ENCODE assay signal across 1 cellular context in genomic region chr16:89917773-89918452, GRCh38.
TF ChIP-seq lines count a peak whose summit lies in the region.

No MANE protein-coding gene starts in this region.

TF ChIP-seq in WTC11, 78 proteins besides CTCF, POLR2A, EP300 and RAD21 (continued from another document):
- TF ChIP-seq MLX (CRISPR knock-in tag; IDR thresholded peaks at IDR 0.05) = no peak
- TF ChIP-seq ZNF263 (CRISPR knock-in tag; IDR thresholded peaks at IDR 0.05; ENCODE audit: low read depth) = no peak
- TF ChIP-seq ZNF138 (CRISPR knock-in tag; conservative IDR thresholded peaks at IDR 0.05) = 0 out of 2 replicates have a peak, but pooled peaks have one; percentile 86
- TF ChIP-seq, protein P1, sequence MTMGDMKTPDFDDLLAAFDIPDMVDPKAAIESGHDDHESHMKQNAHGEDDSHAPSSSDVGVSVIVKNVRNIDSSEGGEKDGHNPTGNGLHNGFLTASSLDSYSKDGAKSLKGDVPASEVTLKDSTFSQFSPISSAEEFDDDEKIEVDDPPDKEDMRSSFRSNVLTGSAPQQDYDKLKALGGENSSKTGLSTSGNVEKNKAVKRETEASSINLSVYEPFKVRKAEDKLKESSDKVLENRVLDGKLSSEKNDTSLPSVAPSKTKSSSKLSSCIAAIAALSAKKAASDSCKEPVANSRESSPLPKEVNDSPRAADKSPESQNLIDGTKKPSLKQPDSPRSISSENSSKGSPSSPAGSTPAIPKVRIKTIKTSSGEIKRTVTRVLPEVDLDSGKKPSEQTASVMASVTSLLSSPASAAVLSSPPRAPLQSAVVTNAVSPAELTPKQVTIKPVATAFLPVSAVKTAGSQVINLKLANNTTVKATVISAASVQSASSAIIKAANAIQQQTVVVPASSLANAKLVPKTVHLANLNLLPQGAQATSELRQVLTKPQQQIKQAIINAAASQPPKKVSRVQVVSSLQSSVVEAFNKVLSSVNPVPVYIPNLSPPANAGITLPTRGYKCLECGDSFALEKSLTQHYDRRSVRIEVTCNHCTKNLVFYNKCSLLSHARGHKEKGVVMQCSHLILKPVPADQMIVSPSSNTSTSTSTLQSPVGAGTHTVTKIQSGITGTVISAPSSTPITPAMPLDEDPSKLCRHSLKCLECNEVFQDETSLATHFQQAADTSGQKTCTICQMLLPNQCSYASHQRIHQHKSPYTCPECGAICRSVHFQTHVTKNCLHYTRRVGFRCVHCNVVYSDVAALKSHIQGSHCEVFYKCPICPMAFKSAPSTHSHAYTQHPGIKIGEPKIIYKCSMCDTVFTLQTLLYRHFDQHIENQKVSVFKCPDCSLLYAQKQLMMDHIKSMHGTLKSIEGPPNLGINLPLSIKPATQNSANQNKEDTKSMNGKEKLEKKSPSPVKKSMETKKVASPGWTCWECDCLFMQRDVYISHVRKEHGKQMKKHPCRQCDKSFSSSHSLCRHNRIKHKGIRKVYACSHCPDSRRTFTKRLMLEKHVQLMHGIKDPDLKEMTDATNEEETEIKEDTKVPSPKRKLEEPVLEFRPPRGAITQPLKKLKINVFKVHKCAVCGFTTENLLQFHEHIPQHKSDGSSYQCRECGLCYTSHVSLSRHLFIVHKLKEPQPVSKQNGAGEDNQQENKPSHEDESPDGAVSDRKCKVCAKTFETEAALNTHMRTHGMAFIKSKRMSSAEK (CRISPR knock-in tag; IDR thresholded peaks at IDR 0.05; ENCODE audit: borderline replicate concordance) = no peak
- TF ChIP-seq, protein P2, sequence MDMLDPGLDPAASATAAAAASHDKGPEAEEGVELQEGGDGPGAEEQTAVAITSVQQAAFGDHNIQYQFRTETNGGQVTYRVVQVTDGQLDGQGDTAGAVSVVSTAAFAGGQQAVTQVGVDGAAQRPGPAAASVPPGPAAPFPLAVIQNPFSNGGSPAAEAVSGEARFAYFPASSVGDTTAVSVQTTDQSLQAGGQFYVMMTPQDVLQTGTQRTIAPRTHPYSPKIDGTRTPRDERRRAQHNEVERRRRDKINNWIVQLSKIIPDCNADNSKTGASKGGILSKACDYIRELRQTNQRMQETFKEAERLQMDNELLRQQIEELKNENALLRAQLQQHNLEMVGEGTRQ (CRISPR knock-in tag; IDR thresholded peaks at IDR 0.05) = peak; percentile 62
- no peak for TF ChIP-seq RORB (CRISPR knock-in tag; IDR thresholded peaks at IDR 0.05)
- TF ChIP-seq JAZF1 (CRISPR knock-in tag; IDR thresholded peaks at IDR 0.05) = no peak
- TF ChIP-seq, protein P3, sequence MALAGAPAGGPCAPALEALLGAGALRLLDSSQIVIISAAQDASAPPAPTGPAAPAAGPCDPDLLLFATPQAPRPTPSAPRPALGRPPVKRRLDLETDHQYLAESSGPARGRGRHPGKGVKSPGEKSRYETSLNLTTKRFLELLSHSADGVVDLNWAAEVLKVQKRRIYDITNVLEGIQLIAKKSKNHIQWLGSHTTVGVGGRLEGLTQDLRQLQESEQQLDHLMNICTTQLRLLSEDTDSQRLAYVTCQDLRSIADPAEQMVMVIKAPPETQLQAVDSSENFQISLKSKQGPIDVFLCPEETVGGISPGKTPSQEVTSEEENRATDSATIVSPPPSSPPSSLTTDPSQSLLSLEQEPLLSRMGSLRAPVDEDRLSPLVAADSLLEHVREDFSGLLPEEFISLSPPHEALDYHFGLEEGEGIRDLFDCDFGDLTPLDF (CRISPR knock-in tag; IDR thresholded peaks at IDR 0.05) = peak; percentile 54; the same call in 1 of the 2 replicates
- 0 out of 2 replicates have a peak, but pooled peaks have one; percentile 35 for TF ChIP-seq NR3C1 (CRISPR knock-in tag; conservative IDR thresholded peaks at IDR 0.05; ENCODE audit: low read depth)
- TF ChIP-seq PRRX2 (CRISPR knock-in tag; IDR thresholded peaks at IDR 0.05) = no peak
- TF ChIP-seq ZNF219 (CRISPR knock-in tag; IDR thresholded peaks at IDR 0.05; ENCODE audit: borderline replicate concordance) = 0 out of 2 replicates have a peak, but pooled peaks have one; percentile 73
- TF ChIP-seq TP53 (CRISPR knock-in tag; IDR thresholded peaks at IDR 0.05) = peak; percentile 47; the same call in 1 of the 2 replicates
- TF ChIP-seq JUN (CRISPR knock-in tag; IDR thresholded peaks at IDR 0.05) = no peak
- TF ChIP-seq, protein P4, sequence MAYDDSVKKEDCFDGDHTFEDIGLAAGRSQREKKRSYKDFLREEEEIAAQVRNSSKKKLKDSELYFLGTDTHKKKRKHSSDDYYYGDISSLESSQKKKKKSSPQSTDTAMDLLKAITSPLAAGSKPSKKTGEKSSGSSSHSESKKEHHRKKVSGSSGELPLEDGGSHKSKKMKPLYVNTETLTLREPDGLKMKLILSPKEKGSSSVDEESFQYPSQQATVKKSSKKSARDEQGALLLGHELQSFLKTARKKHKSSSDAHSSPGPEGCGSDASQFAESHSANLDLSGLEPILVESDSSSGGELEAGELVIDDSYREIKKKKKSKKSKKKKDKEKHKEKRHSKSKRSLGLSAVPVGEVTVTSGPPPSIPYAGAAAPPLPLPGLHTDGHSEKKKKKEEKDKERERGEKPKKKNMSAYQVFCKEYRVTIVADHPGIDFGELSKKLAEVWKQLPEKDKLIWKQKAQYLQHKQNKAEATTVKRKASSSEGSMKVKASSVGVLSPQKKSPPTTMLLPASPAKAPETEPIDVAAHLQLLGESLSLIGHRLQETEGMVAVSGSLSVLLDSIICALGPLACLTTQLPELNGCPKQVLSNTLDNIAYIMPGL (CRISPR knock-in tag; IDR thresholded peaks at IDR 0.05) = peak; percentile 74
- no peak for TF ChIP-seq ZNF121 (CRISPR knock-in tag; IDR thresholded peaks at IDR 0.05)
- no peak for TF ChIP-seq ATF1 (CRISPR knock-in tag; IDR thresholded peaks at IDR 0.05)
- peak; percentile 60; the same call in 1 of the 2 replicates for TF ChIP-seq USF1 (CRISPR knock-in tag; IDR thresholded peaks at IDR 0.05)
- no peak for TF ChIP-seq IRF1 (CRISPR knock-in tag; IDR thresholded peaks at IDR 0.05)
- TF ChIP-seq CBFB (CRISPR knock-in tag; IDR thresholded peaks at IDR 0.05; ENCODE audit: low read depth) = no peak
- TF ChIP-seq ELF4 (CRISPR knock-in tag; IDR thresholded peaks at IDR 0.05; ENCODE audit: low read depth) = no peak
- TF ChIP-seq, protein P5, sequence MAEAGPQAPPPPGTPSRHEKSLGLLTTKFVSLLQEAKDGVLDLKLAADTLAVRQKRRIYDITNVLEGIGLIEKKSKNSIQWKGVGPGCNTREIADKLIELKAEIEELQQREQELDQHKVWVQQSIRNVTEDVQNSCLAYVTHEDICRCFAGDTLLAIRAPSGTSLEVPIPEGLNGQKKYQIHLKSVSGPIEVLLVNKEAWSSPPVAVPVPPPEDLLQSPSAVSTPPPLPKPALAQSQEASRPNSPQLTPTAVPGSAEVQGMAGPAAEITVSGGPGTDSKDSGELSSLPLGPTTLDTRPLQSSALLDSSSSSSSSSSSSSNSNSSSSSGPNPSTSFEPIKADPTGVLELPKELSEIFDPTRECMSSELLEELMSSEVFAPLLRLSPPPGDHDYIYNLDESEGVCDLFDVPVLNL (CRISPR knock-in tag; IDR thresholded peaks at IDR 0.05; ENCODE audit: borderline replicate concordance, low read depth) = 0 out of 2 replicates have a peak, but pooled peaks have one; percentile 24
- TF ChIP-seq NR2C2 (CRISPR knock-in tag; IDR thresholded peaks at IDR 0.05) = no peak
- TF ChIP-seq, protein P6, sequence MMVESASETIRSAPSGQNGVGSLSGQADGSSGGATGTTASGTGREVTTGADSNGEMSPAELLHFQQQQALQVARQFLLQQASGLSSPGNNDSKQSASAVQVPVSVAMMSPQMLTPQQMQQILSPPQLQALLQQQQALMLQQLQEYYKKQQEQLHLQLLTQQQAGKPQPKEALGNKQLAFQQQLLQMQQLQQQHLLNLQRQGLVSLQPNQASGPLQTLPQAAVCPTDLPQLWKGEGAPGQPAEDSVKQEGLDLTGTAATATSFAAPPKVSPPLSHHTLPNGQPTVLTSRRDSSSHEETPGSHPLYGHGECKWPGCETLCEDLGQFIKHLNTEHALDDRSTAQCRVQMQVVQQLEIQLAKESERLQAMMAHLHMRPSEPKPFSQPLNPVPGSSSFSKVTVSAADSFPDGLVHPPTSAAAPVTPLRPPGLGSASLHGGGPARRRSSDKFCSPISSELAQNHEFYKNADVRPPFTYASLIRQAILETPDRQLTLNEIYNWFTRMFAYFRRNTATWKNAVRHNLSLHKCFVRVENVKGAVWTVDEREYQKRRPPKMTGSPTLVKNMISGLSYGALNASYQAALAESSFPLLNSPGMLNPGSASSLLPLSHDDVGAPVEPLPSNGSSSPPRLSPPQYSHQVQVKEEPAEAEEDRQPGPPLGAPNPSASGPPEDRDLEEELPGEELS (CRISPR knock-in tag; IDR thresholded peaks at IDR 0.05) = peak; percentile 79; the same call in 1 of the 2 replicates
- peak; percentile 60; the same call in 1 of the 2 replicates for TF ChIP-seq TEAD1 (CRISPR knock-in tag; IDR thresholded peaks at IDR 0.05)
- no peak for TF ChIP-seq CREM (CRISPR knock-in tag; IDR thresholded peaks at IDR 0.05)
- TF ChIP-seq, protein P7, sequence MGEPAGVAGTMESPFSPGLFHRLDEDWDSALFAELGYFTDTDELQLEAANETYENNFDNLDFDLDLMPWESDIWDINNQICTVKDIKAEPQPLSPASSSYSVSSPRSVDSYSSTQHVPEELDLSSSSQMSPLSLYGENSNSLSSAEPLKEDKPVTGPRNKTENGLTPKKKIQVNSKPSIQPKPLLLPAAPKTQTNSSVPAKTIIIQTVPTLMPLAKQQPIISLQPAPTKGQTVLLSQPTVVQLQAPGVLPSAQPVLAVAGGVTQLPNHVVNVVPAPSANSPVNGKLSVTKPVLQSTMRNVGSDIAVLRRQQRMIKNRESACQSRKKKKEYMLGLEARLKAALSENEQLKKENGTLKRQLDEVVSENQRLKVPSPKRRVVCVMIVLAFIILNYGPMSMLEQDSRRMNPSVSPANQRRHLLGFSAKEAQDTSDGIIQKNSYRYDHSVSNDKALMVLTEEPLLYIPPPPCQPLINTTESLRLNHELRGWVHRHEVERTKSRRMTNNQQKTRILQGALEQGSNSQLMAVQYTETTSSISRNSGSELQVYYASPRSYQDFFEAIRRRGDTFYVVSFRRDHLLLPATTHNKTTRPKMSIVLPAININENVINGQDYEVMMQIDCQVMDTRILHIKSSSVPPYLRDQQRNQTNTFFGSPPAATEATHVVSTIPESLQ (CRISPR knock-in tag; IDR thresholded peaks at IDR 0.05) = no peak
- TF ChIP-seq OVOL2 (CRISPR knock-in tag; IDR thresholded peaks at IDR 0.05; ENCODE audit: borderline replicate concordance) = no peak
- peak; percentile 60; the same call in 1 of the 2 replicates for TF ChIP-seq NFE2L1 (CRISPR knock-in tag; IDR thresholded peaks at IDR 0.05)
- no peak for TF ChIP-seq RELA (CRISPR knock-in tag; IDR thresholded peaks at IDR 0.05; ENCODE audit: borderline replicate concordance)
- TF ChIP-seq TCF7 (CRISPR knock-in tag; IDR thresholded peaks at IDR 0.05; ENCODE audit: low read depth) = no peak
- no peak for TF ChIP-seq GRHL2 (CRISPR knock-in tag; IDR thresholded peaks at IDR 0.05; ENCODE audit: insufficient replicate concordance, severe bottlenecking)
- no peak for TF ChIP-seq KAT7 (CRISPR knock-in tag; IDR thresholded peaks at IDR 0.05; ENCODE audit: borderline replicate concordance)
